Comparison of ENCODE assay signal across 26 cellular contexts in genomic region chr11:23124249-23124648, GRCh38.
"Had no signal": no experiment of that assay in that cellular context is flagged by ENCODE, and none has a peak within 500 bp of the region (broad histone marks: within the 10 kb centered on the region; RNA-seq: fewer than 3 reads in every experiment).

No MANE protein-coding gene starts in this region.

- H3K4me3 ChIP-seq: adrenal gland, ascending aorta, breast epithelium, heart right ventricle, left ventricle myocardium inferior, neural progenitor cell, sigmoid colon, transverse colon had no signal

- ATAC-seq: activated T-cell treated with anti-CD3 and anti-CD28 coated beads, Interleukin-2, amount 50 U/mL, for 4 hours; heart right ventricle; naive thymus-derived CD4-positive, alpha-beta T cell; stimulated activated naive B cell treated with anti-CD40 and anti-IgM and Interleukin-4, amounts not matched to agents 10 μg/mL and 1 μg/mL and 100 μg/mL, for 72 hours had no signal

- FAIRE-seq: urothelium cell line had no signal

- H3K9ac ChIP-seq: neural progenitor cell had no signal

- H3K27ac Mint-ChIP-seq: activated naive CD8-positive, alpha-beta T cell; activated T-helper 2 cell treated with anti-CD3 and anti-CD28 coated beads, Interferon-gamma antibody, Interleukin-2, Interleukin-4, amounts not matched to agents 10 μg/mL and 5 μg/mL and 100 μg/mL, durations not matched to agents 14 hours and 24 hours and 36 hours; naive thymus-derived CD4-positive, alpha-beta T cell; neural progenitor cell; stimulated activated naive B cell treated with anti-CD40 and anti-IgM and Interleukin-4, amounts not matched to agents 10 μg/mL and 1 μg/mL and 100 μg/mL, for 72 hours had no signal

- H3K36me3 Mint-ChIP-seq: activated naive CD8-positive, alpha-beta T cell; neural progenitor cell; stimulated activated naive B cell treated with anti-CD40 and anti-IgM and Interleukin-4, amounts not matched to agents 10 μg/mL and 1 μg/mL and 100 μg/mL, for 72 hours had no signal

- H3K9me3 Mint-ChIP-seq: activated T-helper 2 cell treated with anti-CD3 and anti-CD28 coated beads, Interferon-gamma antibody, Interleukin-2, Interleukin-4, amounts not matched to agents 10 μg/mL and 5 μg/mL and 100 μg/mL, durations not matched to agents 14 hours and 24 hours and 36 hours; immature natural killer cell; naive thymus-derived CD4-positive, alpha-beta T cell; stimulated activated naive B cell treated with anti-CD40 and anti-IgM and Interleukin-4, amounts not matched to agents 10 μg/mL and 1 μg/mL and 100 μg/mL, for 72 hours had no signal

- H3K27me3 Mint-ChIP-seq: activated naive CD8-positive, alpha-beta T cell; naive thymus-derived CD4-positive, alpha-beta T cell; stimulated activated naive B cell treated with anti-CD40 and anti-IgM and Interleukin-4, amounts not matched to agents 10 μg/mL and 1 μg/mL and 100 μg/mL, for 72 hours had no signal

- DNase-seq: activated CD8-positive, alpha-beta memory T cell treated with anti-CD3 and anti-CD28 coated beads for 24 hours; activated CD8-positive, alpha-beta memory T cell treated with anti-CD3 and anti-CD28 coated beads, Interleukin-2, amount 50 U/mL, for 4 hours; activated naive CD4-positive, alpha-beta T cell; activated T-cell treated with anti-CD3 and anti-CD28 coated beads, Interleukin-2, amount 50 U/mL, for 4 hours; cerebellar nuclear complex; cortex of kidney; endodermal cell; heart right ventricle; immature natural killer cell; left ventricle myocardium inferior; naive thymus-derived CD4-positive, alpha-beta T cell; sigmoid colon; stimulated activated CD4-positive, alpha-beta T cell treated with anti-CD3 and anti-CD28 coated beads, Interleukin-2, amount 100 ng/mL, for 48 hours; stimulated activated CD8-positive, alpha-beta memory T cell treated with anti-CD3 and anti-CD28 coated beads, Interleukin-4, amount 100 ng/mL, for 48 hours; stimulated activated naive B cell treated with anti-CD40 and anti-IgM and Interleukin-4, amounts not matched to agents 10 μg/mL and 1 μg/mL and 100 μg/mL, for 72 hours; T1000; transverse colon had no signal

- H3K4me1 ChIP-seq: ascending aorta, breast epithelium, heart right ventricle, left ventricle myocardium inferior, neural progenitor cell, sigmoid colon had no signal

- H3K4me2 ChIP-seq: neural progenitor cell had no signal

- H3K27me3 ChIP-seq: adrenal gland, ascending aorta, breast epithelium, heart right ventricle, neural progenitor cell, sigmoid colon, transverse colon had no signal

- H3K4me1 Mint-ChIP-seq: naive thymus-derived CD4-positive, alpha-beta T cell; stimulated activated naive B cell treated with anti-CD40 and anti-IgM and Interleukin-4, amounts not matched to agents 10 μg/mL and 1 μg/mL and 100 μg/mL, for 72 hours had no signal

- H3K36me3 ChIP-seq: adrenal gland, ascending aorta, breast epithelium, heart right ventricle, left ventricle myocardium inferior, neural progenitor cell, sigmoid colon, transverse colon had no signal

- H3K4me3 Mint-ChIP-seq: activated naive CD8-positive, alpha-beta T cell; activated T-cell treated with anti-CD3 and anti-CD28 coated beads, Interleukin-2, amount 50 U/mL, for 4 hours; endodermal cell; immature natural killer cell; naive thymus-derived CD4-positive, alpha-beta T cell; neural progenitor cell; stimulated activated naive B cell treated with anti-CD40 and anti-IgM and Interleukin-4, amounts not matched to agents 10 μg/mL and 1 μg/mL and 100 μg/mL, for 72 hours; WTC11 had no signal

- H3K27ac ChIP-seq: ascending aorta, breast epithelium, epithelial cell of prostate, heart right ventricle, left ventricle myocardium inferior, neural progenitor cell, sigmoid colon, transverse colon had no signal

- H3K9me3 ChIP-seq: ascending aorta, left ventricle myocardium inferior, sigmoid colon, transverse colon had no signal
